ENCODE assay signal across 36 cellular contexts in the genomic region with DNA sequence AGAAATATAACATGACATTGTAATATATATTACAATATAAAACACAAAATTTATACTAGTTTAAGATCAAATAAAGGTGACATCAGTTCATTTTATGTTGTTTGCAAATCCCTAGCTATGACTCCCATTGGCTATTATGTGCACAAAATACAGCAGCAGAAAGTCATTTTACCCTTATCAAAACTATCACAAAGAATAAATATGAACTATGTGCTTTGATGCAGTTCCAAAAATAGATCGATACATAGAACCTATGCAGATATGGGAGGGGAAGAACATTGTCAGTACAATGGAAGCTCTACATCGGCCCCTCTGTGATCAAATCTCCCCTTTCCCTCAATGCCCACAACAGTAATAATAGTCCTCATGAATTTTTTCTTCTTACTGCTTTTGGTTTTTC.
"Had no signal": no experiment of that assay in that cellular context is flagged by ENCODE, and none has a peak within 500 bp of the region (broad histone marks: within the 10 kb centered on the region; RNA-seq: fewer than 3 reads in every experiment).

No MANE protein-coding gene starts in this region.

- H3K4me3 ChIP-seq: MG63 had no signal

- H3K36me3 ChIP-seq: MG63 had no signal

- H3K9me3 ChIP-seq: MG63 had no signal

- H3K9ac ChIP-seq: KMS-11 had no signal

- H3K4me2 ChIP-seq: KMS-11 had no signal

- DNase-seq: Karpas-422, Kasumi-1, KBM-7, KG1, MG63, MM.1S, MV-4-11, NCI-H1048, NCI-H1092, NCI-H1092 treated with DMSO at 0.1 percent for 48 hours, NCI-H1105, NCI-H1105 treated with DMSO at 0.1 percent for 48 hours, NCI-H1417, NCI-H1417 treated with DMSO at 0.1 percent for 48 hours, NCI-H1436, NCI-H1436 treated with DMSO at 0.1 percent for 48 hours, NCI-H146, NCI-H1694, NCI-H1694 treated with DMSO at 0.1 percent for 48 hours, NCI-H187, NCI-H187 treated with DMSO at 0.1 percent for 48 hours, NCI-H1930, NCI-H2029, NCI-H2029 treated with DMSO at 0.1 percent for 48 hours, NCI-H2081, NCI-H2081 treated with DMSO at 0.1 percent for 48 hours, NCI-H2107, NCI-H2171, NCI-H2171 treated with DMSO at 0.1 percent for 48 hours, NCI-H2227 treated with DMSO at 0.1 percent for 48 hours, NCI-H226, NCI-H345, NCI-H446, NCI-H446 treated with DMSO at 0.1 percent for 48 hours, NCI-H510A had no signal

- H3K27ac ChIP-seq: KMS-11 had no signal

- H3K27me3 ChIP-seq: MG63 had no signal
